ENCODE assay signal across 24 cellular contexts in genomic region chr20:4261333-4262284, GRCh38. TPM values are rescaled to one million over a fixed set of nuclear protein-coding genes. Genes with fewer than 3 reads are reported as not detected.
A peak's percentile ranks its signal among the peaks of the same experiment; 100 is the strongest.
DNase-seq lines count a peak whose midpoint lies in the region; ATAC-seq and TF ChIP-seq lines count a peak whose summit lies in the region.
"Had no signal": no experiment of that assay in that cellular context is flagged by ENCODE, and none has a peak within 500 bp of the region (broad histone marks: within the 10 kb centered on the region; RNA-seq: fewer than 3 reads in every experiment).

No MANE protein-coding gene starts in this region.

- in situ Hi-C loops in mammary epithelial cell (cut with MboI; ENCODE audit: low sequenced_read_pairs in 2 of 2), result no loop called here

- H3K79me2 ChIP-seq in mammary epithelial cell (ENCODE audit: insufficient read depth, low read length) (no peaks in the 10 kb centered on the region), fibroblast of lung (ENCODE audit: control insufficient read depth, insufficient read depth, low read length) (no peaks in the 10 kb centered on the region)

- dilution Hi-C loops in mammary epithelial cell (cut with HindIII; ENCODE audit: low sequenced_read_pairs), result no loop called here

- no TSS peak for BruUV-seq in mammary epithelial cell (replicated peaks; lab: Mats Ljungman, UMichigan)
- no TSS peak for BruUV-seq in MCF 10A (replicated peaks; lab: Mats Ljungman, UMichigan)

- H3K4me2 ChIP-seq in mammary epithelial cell (ENCODE audit: insufficient read depth, low read depth, low read length) (no peak overlapping the region), fibroblast of lung (ENCODE audit: extremely low read depth, insufficient read depth, low read length) (no peak overlapping the region)

- DNase-seq in mammary epithelial cell (peak; percentile 49), MCF 10A (ENCODE audit: unreplicated experiment) (no peak), RWPE2 (ENCODE audit: low spot score) (no peak), fibroblast of lung (ENCODE audit: low read depth in 2 of 2) (peak; percentile 56 to 68), renal cortical epithelial cell (ENCODE audit: low read depth) (peak; percentile 38), colonic mucosa (no peak), breast epithelium (ENCODE audit: low spot score in 2 of 2) (no peak), nephron progenitor cell (no peak)
- DNase-seq: 8988T; activated CD4-positive, alpha-beta memory T cell treated with anti-CD3 and anti-CD28 coated beads, Interleukin-2, amount 10 ng/mL, durations not matched to agents 7 days and 5 days; activated naive CD4-positive, alpha-beta T cell treated with anti-CD3 and anti-CD28 coated beads, Interleukin-2, amount 10 ng/mL, durations not matched to agents 7 days and 5 days; activated T-cell treated with anti-CD3 and anti-CD28 coated beads, Interleukin-2, amount 50 U/mL, for 1 hour; CD4-positive, alpha-beta memory T cell; effector CD8-positive, alpha-beta T cell; gastrocnemius medialis; NCI-H2081 treated with DMSO at 0.1 percent for 48 hours; NCI-H510A treated with DMSO at 0.1 percent for 48 hours; Right ventricle myocardium superior; stimulated activated naive CD4-positive, alpha-beta T cell treated with Interleukin-2 at 50 U/mL for 16 hours; transverse colon had no signal

- H3K4me3 ChIP-seq in mammary epithelial cell (replicated peaks in 1 of 3; ENCODE audit: insufficient read depth in 1 of 3, low read depth in 2 of 3, low read length in 3 of 3) (no peak overlapping the region), RWPE2 (ENCODE audit: severe bottlenecking) (no peak overlapping the region), fibroblast of lung (replicated peaks in 1 of 4; ENCODE audit: control extremely low read depth in 1 of 4, insufficient read depth in 1 of 4, low read depth in 3 of 4, low read length in 4 of 4) (no peak overlapping the region), colonic mucosa (no peak overlapping the region), breast epithelium (no peak overlapping the region)
- H3K4me3 ChIP-seq: cardiac muscle cell, gastrocnemius medialis, neural progenitor cell, transverse colon had no signal

- no peaks in the 10 kb centered on the region for H3K27me3 Mint-ChIP-seq in MCF 10A (ENCODE audit: insufficient read depth, unreplicated experiment)
- H3K27me3 Mint-ChIP-seq in nephron progenitor cell (ENCODE audit: low read depth, poor library complexity), result peaks cover 38% of the 10 kb centered on the region

- peaks cover 11% of the 10 kb centered on the region for H3K9me3 Mint-ChIP-seq in MCF 10A (ENCODE audit: unreplicated experiment)
- peaks cover 19% of the 10 kb centered on the region for H3K9me3 Mint-ChIP-seq in nephron progenitor cell

- H3K4me1 Mint-ChIP-seq in MCF 10A (ENCODE audit: insufficient read depth, unreplicated experiment), result peaks cover 6% of the 10 kb centered on the region
- no peaks in the 10 kb centered on the region for H3K4me1 Mint-ChIP-seq in nephron progenitor cell
- H3K4me1 Mint-ChIP-seq: activated CD4-positive, alpha-beta memory T cell treated with anti-CD3 and anti-CD28 coated beads, Interleukin-2, amount 10 ng/mL, durations not matched to agents 7 days and 5 days; activated naive CD4-positive, alpha-beta T cell treated with anti-CD3 and anti-CD28 coated beads, Interleukin-2, amount 10 ng/mL, durations not matched to agents 7 days and 5 days; CD4-positive, alpha-beta memory T cell had no signal

- no peaks in the 10 kb centered on the region for H3K4me1 ChIP-seq in mammary epithelial cell (ENCODE audit: insufficient read depth, low read length)
- no peaks in the 10 kb centered on the region for H3K4me1 ChIP-seq in RWPE2 (ENCODE audit: insufficient read depth, poor library complexity, severe bottlenecking)
- no peaks in the 10 kb centered on the region for H3K4me1 ChIP-seq in fibroblast of lung (ENCODE audit: control insufficient read depth, extremely low read depth, insufficient read depth, low read length)
- H3K4me1 ChIP-seq in colonic mucosa, result no peaks in the 10 kb centered on the region
- no peaks in the 10 kb centered on the region for H3K4me1 ChIP-seq in breast epithelium
- H3K4me1 ChIP-seq: gastrocnemius medialis, transverse colon had no signal

- no peaks in the 10 kb centered on the region for H3K36me3 ChIP-seq in mammary epithelial cell (ENCODE audit: insufficient read depth, low read length)
- no peaks in the 10 kb centered on the region for H3K36me3 ChIP-seq in RWPE2 (ENCODE audit: low read depth)
- no peaks in the 10 kb centered on the region for H3K36me3 ChIP-seq in fibroblast of lung (ENCODE audit: control insufficient read depth, insufficient read depth, low read length)
- no peaks in the 10 kb centered on the region for H3K36me3 ChIP-seq in colonic mucosa
- H3K36me3 ChIP-seq in breast epithelium, result no peaks in the 10 kb centered on the region
- H3K36me3 ChIP-seq: cardiac muscle cell, gastrocnemius medialis, neural progenitor cell, transverse colon, WERI-Rb-1 had no signal

- H3K4me3 Mint-ChIP-seq in MCF 10A (ENCODE audit: unreplicated experiment) (no peak overlapping the region), nephron progenitor cell (no peak overlapping the region)
- H3K4me3 Mint-ChIP-seq: activated CD4-positive, alpha-beta memory T cell treated with anti-CD3 and anti-CD28 coated beads, Interleukin-2, amount 10 ng/mL, durations not matched to agents 7 days and 5 days; activated naive CD4-positive, alpha-beta T cell treated with anti-CD3 and anti-CD28 coated beads, Interleukin-2, amount 10 ng/mL, durations not matched to agents 7 days and 5 days; CD4-positive, alpha-beta memory T cell; neural progenitor cell; T-helper 1 cell treated with Interleukin-12 subunit alpha and Interleukin-12 subunit beta and Interleukin-4 antibody, amounts not matched to agents 30 μg/mL and 1 μg/mL, for 36 hours had no signal

- CTCF ChIA-PET in mammary epithelial cell (lab: Charles Lee; ENCODE audit: low non-redundant PET), result no interaction called here
- CTCF ChIA-PET in MCF 10A (lab: Yijun Ruan, JAX), result interaction anchor here (1.3 to 2.1 kb wide), 2 partner anchors 11 to 307 kb away, joined by 4 to 5 read pairs; no protein-coding TSS in a partner anchor

- TF ChIP-seq POLR2A in breast epithelium (IDR thresholded peaks at IDR 0.05), result no peak

- intact Hi-C loops in mammary epithelial cell (cut with micrococcal nuclease) (loop anchor here (1.0 to 5.0 kb wide), 4 partner anchors 66 to 331 kb away; no protein-coding TSS in a partner anchor), MCF 10A (cut with micrococcal nuclease) (no loop called here), colonic mucosa (cut with DNase I) (no loop called here), breast epithelium (cut with DNase I; ENCODE audit: low total_unique reads) (no loop called here)

- 65% methylated on average over 9 of the region's 9 CpGs for WGBS in mammary epithelial cell (ENCODE audit: low coverage, missing lambda C conversion rate)

- H3K36me3 Mint-ChIP-seq in MCF 10A (ENCODE audit: insufficient read depth, unreplicated experiment), result no peaks in the 10 kb centered on the region
- no peaks in the 10 kb centered on the region for H3K36me3 Mint-ChIP-seq in nephron progenitor cell (ENCODE audit: low read depth)
- H3K36me3 Mint-ChIP-seq: activated naive CD4-positive, alpha-beta T cell treated with anti-CD3 and anti-CD28 coated beads, Interleukin-2, amount 10 ng/mL, durations not matched to agents 7 days and 5 days; neural progenitor cell had no signal

- H3K27me3 ChIP-seq in mammary epithelial cell (ENCODE audit: insufficient read depth, low read length) (no peaks in the 10 kb centered on the region), RWPE2 (ENCODE audit: insufficient read depth, poor library complexity, severe bottlenecking) (no peaks in the 10 kb centered on the region), fibroblast of lung (ENCODE audit: control insufficient read depth, insufficient read depth, low read length) (no peaks in the 10 kb centered on the region), colonic mucosa (no peaks in the 10 kb centered on the region), breast epithelium (no peaks in the 10 kb centered on the region)
- H3K27me3 ChIP-seq: cardiac muscle cell, gastrocnemius medialis, neural progenitor cell, transverse colon had no signal

- H3K27ac Mint-ChIP-seq in MCF 10A (ENCODE audit: low read depth, unreplicated experiment), result no peak overlapping the region
- no peak overlapping the region for H3K27ac Mint-ChIP-seq in nephron progenitor cell
- H3K27ac Mint-ChIP-seq: activated CD4-positive, alpha-beta memory T cell treated with anti-CD3 and anti-CD28 coated beads, Interleukin-2, amount 10 ng/mL, durations not matched to agents 7 days and 5 days; activated naive CD4-positive, alpha-beta T cell treated with anti-CD3 and anti-CD28 coated beads, Interleukin-2, amount 10 ng/mL, durations not matched to agents 7 days and 5 days; CD4-positive, alpha-beta memory T cell; neural progenitor cell; T-helper 1 cell treated with Interleukin-12 subunit alpha and Interleukin-12 subunit beta and Interleukin-4 antibody, amounts not matched to agents 30 μg/mL and 1 μg/mL, for 36 hours had no signal

- H3K9ac ChIP-seq in mammary epithelial cell (ENCODE audit: insufficient read depth, low read length) (no peak overlapping the region), fibroblast of lung (ENCODE audit: insufficient read depth, low read length) (no peak overlapping the region), colonic mucosa (ENCODE audit: low read depth in 2 of 2, low read length in 2 of 2) (no peak overlapping the region)
- H3K9ac ChIP-seq: neural progenitor cell had no signal

- H3K9me3 ChIP-seq in mammary epithelial cell (replicated peaks; ENCODE audit: insufficient read depth, low read length), result no peaks in the 10 kb centered on the region
- peaks cover 3% of the 10 kb centered on the region for H3K9me3 ChIP-seq in RWPE2 (ENCODE audit: severe bottlenecking)
- no peaks in the 10 kb centered on the region for H3K9me3 ChIP-seq in fibroblast of lung (ENCODE audit: control insufficient read depth, insufficient read depth, low read depth, low read length)
- no peaks in the 10 kb centered on the region for H3K9me3 ChIP-seq in colonic mucosa
- no peaks in the 10 kb centered on the region for H3K9me3 ChIP-seq in breast epithelium
- H3K9me3 ChIP-seq: gastrocnemius medialis, transverse colon had no signal

- peak; percentile 44; the same call in 1 of the 3 replicates for ATAC-seq in RWPE2 (ENCODE audit: low read depth)
- ATAC-seq: gastrocnemius medialis had no signal

- no peak overlapping the region for H2AFZ ChIP-seq in mammary epithelial cell (ENCODE audit: low read depth, low read length)
- H2AFZ ChIP-seq in fibroblast of lung (ENCODE audit: low read length), result no peak overlapping the region
- H2AFZ ChIP-seq: neural progenitor cell had no signal

- TF ChIP-seq CTCF in mammary epithelial cell (conservative IDR thresholded peaks at IDR 0.05 in 1 of 2, IDR thresholded peaks at IDR 0.05 in 1 of 2; ENCODE audit: extremely low read depth in 1 of 2, insufficient read depth in 1 of 2, low read depth in 1 of 2, low read length in 2 of 2), result peak in 1 of 2 donors; percentile 44
- TF ChIP-seq CTCF in MCF 10A (IDR thresholded peaks at IDR 0.05; ENCODE audit: unreplicated experiment), result no peak
- peak; percentile 27 for TF ChIP-seq CTCF in RWPE2 (IDR thresholded peaks at IDR 0.05; ENCODE audit: poor library complexity, severe bottlenecking)
- no peak for TF ChIP-seq CTCF in fibroblast of lung (conservative IDR thresholded peaks at IDR 0.05 in 1 of 2, IDR thresholded peaks at IDR 0.05 in 1 of 2; ENCODE audit: low read depth in 1 of 2, low read length in 2 of 2)
- TF ChIP-seq CTCF in colonic mucosa (IDR thresholded peaks at IDR 0.05), result no peak
- TF ChIP-seq CTCF in breast epithelium (IDR thresholded peaks at IDR 0.05), result no peak
- TF ChIP-seq CTCF in nephron progenitor cell (IDR thresholded peaks at IDR 0.05), result no peak

- H4K20me1 ChIP-seq in mammary epithelial cell (ENCODE audit: insufficient read depth, low read length) (no peaks in the 10 kb centered on the region), fibroblast of lung (ENCODE audit: control insufficient read depth, extremely low read depth, insufficient read depth, low read length) (no peaks in the 10 kb centered on the region)

- no peak overlapping the region for H3K27ac ChIP-seq in mammary epithelial cell (ENCODE audit: insufficient read depth, low read depth, low read length)
- H3K27ac ChIP-seq in RWPE2 (ENCODE audit: poor library complexity, severe bottlenecking), result no peak overlapping the region
- no peak overlapping the region for H3K27ac ChIP-seq in fibroblast of lung (ENCODE audit: insufficient read depth, low read length)
- H3K27ac ChIP-seq in colonic mucosa, result no peak overlapping the region
- H3K27ac ChIP-seq in breast epithelium, result no peak overlapping the region
- H3K27ac ChIP-seq: cardiac muscle cell, gastrocnemius medialis, neural progenitor cell, transverse colon, WERI-Rb-1 had no signal

- POLR2A ChIA-PET in MCF 10A (lab: Yijun Ruan, JAX), result interaction anchor here (0.5 to 1.3 kb wide), 2 partner anchors 330 to 590 kb away, joined by 3 read pairs; no protein-coding TSS in a partner anchor

RNA-seq across cellular contexts. Expression of gene ADRA1D, which starts 12.5 kb away (rescaled TPM):
- total RNA-seq in mammary epithelial cell (1 to 10 TPM in 1 of 2 donors, under 1 TPM in 1; 0.33 to 1.1 TPM), MCF 10A (2022) (0.25 TPM in 1 of 2 replicates, not detected in the other), fibroblast of lung (0.26 and 0.83 TPM in 2 replicates), renal cortical epithelial cell (0.05 TPM in 1 of 2 replicates, not detected in the other), colonic mucosa (under 1 TPM; 0.37 TPM), breast epithelium (under 1 TPM in 1 of 3 donors, not detected in 2; 0.29 TPM)
- polyA plus RNA-seq in mammary epithelial cell (0.31 TPM), fibroblast of lung (1.4 and 12.9 TPM in 2 replicates)
- polyA minus RNA-seq in mammary epithelial cell (not detected), fibroblast of lung (ENCODE audit: low replicate concordance) (5.1 and 27.9 TPM in 2 replicates)
- 3.3 and 29.8 TPM in 2 replicates for polyA plus RNA-seq in fibroblast of lung (2012)
- total RNA-seq: activated CD4-positive, alpha-beta memory T cell treated with anti-CD3 and anti-CD28 coated beads, Interleukin-2, amount 10 ng/mL, durations not matched to agents 7 days and 5 days; CD4-positive, alpha-beta memory T cell had no signal
- polyA plus RNA-seq: CD4-positive, alpha-beta memory T cell had no signal

Comparison
In these comparisons a context has a peak if more than half of its experiments do, and no peak if none do; other contexts are left out.
1. DNase-seq: peak in mammary epithelial cell (single experiment), fibroblast of lung (2 of 2) and renal cortical epithelial cell (single experiment); none in MCF 10A (single experiment), RWPE2 (single experiment), colonic mucosa (single experiment), breast epithelium (0 of 2) and nephron progenitor cell (single experiment).